Comparison of ENCODE assay signal across 10 cellular contexts in the genomic region with DNA sequence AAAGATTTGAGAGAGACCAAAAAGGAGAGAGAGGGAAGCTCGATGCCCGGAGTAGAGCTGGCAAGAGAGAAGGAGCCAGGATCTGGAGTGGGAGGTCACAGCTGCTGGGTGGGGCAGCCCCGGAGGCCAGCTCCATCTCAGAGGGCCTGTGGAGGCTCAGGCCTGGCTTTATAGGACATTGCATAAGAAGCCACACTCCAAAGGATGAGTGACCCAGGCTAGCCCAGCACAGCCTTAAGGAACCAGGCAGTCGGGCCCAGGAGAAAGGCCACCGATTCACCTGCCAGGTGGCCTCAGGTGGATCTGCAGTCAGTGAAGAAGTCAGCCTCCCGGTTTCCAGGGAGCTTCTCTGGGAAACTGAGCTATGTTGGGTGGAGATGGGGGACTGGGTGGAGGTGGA. TPM values are rescaled to one million over a fixed set of nuclear protein-coding genes. Genes with fewer than 3 reads are reported as not detected.
A peak's percentile ranks its signal among the peaks of the same experiment; 100 is the strongest.
DNase-seq lines count a peak whose midpoint lies in the region; ATAC-seq and TF ChIP-seq lines count a peak whose summit lies in the region.
"Had no signal": no experiment of that assay in that cellular context is flagged by ENCODE, and none has a peak within 500 bp of the region (broad histone marks: within the 10 kb centered on the region; RNA-seq: fewer than 3 reads in every experiment).

No MANE protein-coding gene starts in this region.

- H3K9me2 ChIP-seq in GM23338 (ENCODE audit: insufficient read depth) (no peaks in the 10 kb centered on the region), hepatocyte (replicated peaks; ENCODE audit: insufficient read depth) (no peaks in the 10 kb centered on the region)

- ATAC-seq in GM23338 (no peak; the same call in 2 of the 3 replicates), HG02840 (IDR thresholded peaks at IDR 0.05; ENCODE audit: low FRiP score, unreplicated experiment) (no peak)
- ATAC-seq in stimulated activated effector memory CD8-positive, alpha-beta T cell treated with anti-CD3 and anti-CD28 coated beads, Interleukin-12 subunit alpha, Interleukin-12 subunit beta, amount 100 ng/mL, for 72 hours = no peak

- no peaks in the 10 kb centered on the region for H3K36me3 ChIP-seq in GM23338 (ENCODE audit: insufficient read depth)
- no peaks in the 10 kb centered on the region for H3K36me3 ChIP-seq in breast epithelium
- H3K36me3 ChIP-seq in hepatocyte (replicated peaks; ENCODE audit: insufficient read depth, low read depth) = no peaks in the 10 kb centered on the region

- TF ChIP-seq POLR2A in breast epithelium (IDR thresholded peaks at IDR 0.05) = no peak

- no peak for TF ChIP-seq CTCF in GM23338 (conservative IDR thresholded peaks at IDR 0.05; ENCODE audit: low read depth in 2 of 2)
- TF ChIP-seq CTCF in breast epithelium (IDR thresholded peaks at IDR 0.05) = no peak
- no peak for TF ChIP-seq CTCF in hepatocyte (IDR thresholded peaks at IDR 0.05; ENCODE audit: poor library complexity)

- H3K4me2 ChIP-seq in GM23338 = peak overlapping the region; percentile 70
- H3K4me2 ChIP-seq in hepatocyte = peak overlapping the region; percentile 96

- no peaks in the 10 kb centered on the region for H3K9me3 ChIP-seq in breast epithelium
- no peaks in the 10 kb centered on the region for H3K9me3 ChIP-seq in hepatocyte (ENCODE audit: low read depth)
- H3K9me3 ChIP-seq: mucosa of descending colon had no signal

- H3K4me1 Mint-ChIP-seq in GM23338 = peaks cover 24% of the 10 kb centered on the region
- H3K4me1 Mint-ChIP-seq in stimulated activated effector memory CD8-positive, alpha-beta T cell treated with anti-CD3 and anti-CD28 coated beads, Interleukin-12 subunit alpha, Interleukin-12 subunit beta, amount 100 ng/mL, for 72 hours = peaks cover 7% of the 10 kb centered on the region

- H3K36me3 Mint-ChIP-seq in GM23338 (ENCODE audit: low read depth) = no peaks in the 10 kb centered on the region
- no peaks in the 10 kb centered on the region for H3K36me3 Mint-ChIP-seq in stimulated activated effector memory CD8-positive, alpha-beta T cell treated with anti-CD3 and anti-CD28 coated beads, Interleukin-12 subunit alpha, Interleukin-12 subunit beta, amount 100 ng/mL, for 72 hours

- H3F3A ChIP-seq in GM23338 (replicated peaks; ENCODE audit: low read depth) = no peaks in the 10 kb centered on the region

- intact Hi-C loops in breast epithelium (cut with DNase I; ENCODE audit: low total_unique reads) = no loop called here

- DNase-seq in GM23338 (ENCODE audit: low spot score) = peak; percentile 24
- DNase-seq in breast epithelium (ENCODE audit: low spot score in 2 of 2) = no peak
- no peak for DNase-seq in hepatocyte (ENCODE audit: low spot score)
- DNase-seq in skeletal muscle cell (ENCODE audit: low read depth) = no peak
- DNase-seq in NCI-H2171 treated with DMSO at 0.1 percent for 48 hours (lab: John Stamatoyannopoulos, UW) = no peak
- no peak for DNase-seq in stimulated activated effector memory CD8-positive, alpha-beta T cell treated with anti-CD3 and anti-CD28 coated beads, Interleukin-12 subunit alpha, Interleukin-12 subunit beta, amount 100 ng/mL, for 72 hours (ENCODE audit: low spot score in 2 of 2)
- DNase-seq in amygdala (lab: John Stamatoyannopoulos, UW) = no peak
- DNase-seq: activated T-cell treated with anti-CD3 and anti-CD28 coated beads, Interleukin-2, amount 50 U/mL, for 1 hour had no signal

- H3K4me1 ChIP-seq in GM23338 (ENCODE audit: insufficient read depth) (peaks cover 4% of the 10 kb centered on the region; the same call in 1 of the 2 replicates), breast epithelium (no peaks in the 10 kb centered on the region), hepatocyte (ENCODE audit: insufficient read depth) (peaks cover 29% of the 10 kb centered on the region)

- WGBS in hepatocyte (ENCODE audit: low lambda C conversion rate, missing lambda C conversion rate) = 42% methylated on average over 6 of the region's 6 CpGs

- H3K4me3 ChIP-seq in GM23338 (peak overlapping the region; percentile 82), breast epithelium (peak overlapping the region; percentile 51 to 75 (median 58)), hepatocyte (peak overlapping the region; percentile 87), skeletal muscle cell (ENCODE audit: low read depth, low read length) (peak overlapping the region; percentile 53)
- H3K4me3 ChIP-seq: mucosa of descending colon had no signal

- peak overlapping the region; percentile 74 for H3K4me3 Mint-ChIP-seq in GM23338
- H3K4me3 Mint-ChIP-seq in stimulated activated effector memory CD8-positive, alpha-beta T cell treated with anti-CD3 and anti-CD28 coated beads, Interleukin-12 subunit alpha, Interleukin-12 subunit beta, amount 100 ng/mL, for 72 hours = no peak overlapping the region

- peaks cover 20% of the 10 kb centered on the region for H3K27me3 Mint-ChIP-seq in GM23338 (ENCODE audit: insufficient read depth, low read depth, poor library complexity)

- no peak overlapping the region for H2AFZ ChIP-seq in GM23338
- H2AFZ ChIP-seq in hepatocyte = peak overlapping the region; percentile 93

- H3K27me3 ChIP-seq in GM23338 (ENCODE audit: insufficient read depth) = peaks cover 22% of the 10 kb centered on the region
- no peaks in the 10 kb centered on the region for H3K27me3 ChIP-seq in breast epithelium
- H3K27me3 ChIP-seq in hepatocyte = peaks cover 20% of the 10 kb centered on the region

- H4K20me1 ChIP-seq in GM23338 (replicated peaks; ENCODE audit: insufficient read depth) (no peaks in the 10 kb centered on the region), hepatocyte (ENCODE audit: insufficient read depth, poor library complexity, severe bottlenecking) (no peaks in the 10 kb centered on the region)

- H3K79me2 ChIP-seq in GM23338 (replicated peaks; ENCODE audit: insufficient read depth) = no peaks in the 10 kb centered on the region
- H3K79me2 ChIP-seq in hepatocyte = peaks cover 8% of the 10 kb centered on the region

- H3K27ac Mint-ChIP-seq in GM23338 = no peak overlapping the region
- H3K27ac Mint-ChIP-seq in stimulated activated effector memory CD8-positive, alpha-beta T cell treated with anti-CD3 and anti-CD28 coated beads, Interleukin-12 subunit alpha, Interleukin-12 subunit beta, amount 100 ng/mL, for 72 hours = no peak overlapping the region

- no peak overlapping the region for H3K27ac ChIP-seq in GM23338 (ENCODE audit: low read depth)
- H3K27ac ChIP-seq in breast epithelium = peak overlapping the region; percentile 72 to 92
- peak overlapping the region; percentile 61 for H3K27ac ChIP-seq in hepatocyte

- H3K9me3 Mint-ChIP-seq in GM23338 = no peaks in the 10 kb centered on the region
- H3K9me3 Mint-ChIP-seq in stimulated activated effector memory CD8-positive, alpha-beta T cell treated with anti-CD3 and anti-CD28 coated beads, Interleukin-12 subunit alpha, Interleukin-12 subunit beta, amount 100 ng/mL, for 72 hours = no peaks in the 10 kb centered on the region

TF ChIP-seq in GM23338, 12 proteins besides CTCF, POLR2A, EP300 and RAD21:
- TF ChIP-seq, protein P1, sequence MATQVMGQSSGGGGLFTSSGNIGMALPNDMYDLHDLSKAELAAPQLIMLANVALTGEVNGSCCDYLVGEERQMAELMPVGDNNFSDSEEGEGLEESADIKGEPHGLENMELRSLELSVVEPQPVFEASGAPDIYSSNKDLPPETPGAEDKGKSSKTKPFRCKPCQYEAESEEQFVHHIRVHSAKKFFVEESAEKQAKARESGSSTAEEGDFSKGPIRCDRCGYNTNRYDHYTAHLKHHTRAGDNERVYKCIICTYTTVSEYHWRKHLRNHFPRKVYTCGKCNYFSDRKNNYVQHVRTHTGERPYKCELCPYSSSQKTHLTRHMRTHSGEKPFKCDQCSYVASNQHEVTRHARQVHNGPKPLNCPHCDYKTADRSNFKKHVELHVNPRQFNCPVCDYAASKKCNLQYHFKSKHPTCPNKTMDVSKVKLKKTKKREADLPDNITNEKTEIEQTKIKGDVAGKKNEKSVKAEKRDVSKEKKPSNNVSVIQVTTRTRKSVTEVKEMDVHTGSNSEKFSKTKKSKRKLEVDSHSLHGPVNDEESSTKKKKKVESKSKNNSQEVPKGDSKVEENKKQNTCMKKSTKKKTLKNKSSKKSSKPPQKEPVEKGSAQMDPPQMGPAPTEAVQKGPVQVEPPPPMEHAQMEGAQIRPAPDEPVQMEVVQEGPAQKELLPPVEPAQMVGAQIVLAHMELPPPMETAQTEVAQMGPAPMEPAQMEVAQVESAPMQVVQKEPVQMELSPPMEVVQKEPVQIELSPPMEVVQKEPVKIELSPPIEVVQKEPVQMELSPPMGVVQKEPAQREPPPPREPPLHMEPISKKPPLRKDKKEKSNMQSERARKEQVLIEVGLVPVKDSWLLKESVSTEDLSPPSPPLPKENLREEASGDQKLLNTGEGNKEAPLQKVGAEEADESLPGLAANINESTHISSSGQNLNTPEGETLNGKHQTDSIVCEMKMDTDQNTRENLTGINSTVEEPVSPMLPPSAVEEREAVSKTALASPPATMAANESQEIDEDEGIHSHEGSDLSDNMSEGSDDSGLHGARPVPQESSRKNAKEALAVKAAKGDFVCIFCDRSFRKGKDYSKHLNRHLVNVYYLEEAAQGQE (IDR thresholded peaks at IDR 0.05; ENCODE audit: unreplicated experiment) = no peak
- TF ChIP-seq, protein P2, sequence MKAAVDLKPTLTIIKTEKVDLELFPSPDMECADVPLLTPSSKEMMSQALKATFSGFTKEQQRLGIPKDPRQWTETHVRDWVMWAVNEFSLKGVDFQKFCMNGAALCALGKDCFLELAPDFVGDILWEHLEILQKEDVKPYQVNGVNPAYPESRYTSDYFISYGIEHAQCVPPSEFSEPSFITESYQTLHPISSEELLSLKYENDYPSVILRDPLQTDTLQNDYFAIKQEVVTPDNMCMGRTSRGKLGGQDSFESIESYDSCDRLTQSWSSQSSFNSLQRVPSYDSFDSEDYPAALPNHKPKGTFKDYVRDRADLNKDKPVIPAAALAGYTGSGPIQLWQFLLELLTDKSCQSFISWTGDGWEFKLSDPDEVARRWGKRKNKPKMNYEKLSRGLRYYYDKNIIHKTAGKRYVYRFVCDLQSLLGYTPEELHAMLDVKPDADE (IDR thresholded peaks at IDR 0.05) = no peak
- no peak for TF ChIP-seq ZNF331 (CRISPR knock-in tag; IDR thresholded peaks at IDR 0.05; ENCODE audit: low read depth)
- no peak for TF ChIP-seq JUNB (IDR thresholded peaks at IDR 0.05; ENCODE audit: unreplicated experiment)
- no peak for TF ChIP-seq CREB1 (CRISPR knock-in tag; IDR thresholded peaks at IDR 0.05; ENCODE audit: low read depth)
- TF ChIP-seq NANOG (IDR thresholded peaks at IDR 0.05; ENCODE audit: borderline replicate concordance) = no peak
- TF ChIP-seq POLR2AphosphoS5 (IDR thresholded peaks at IDR 0.05; ENCODE audit: low read depth) = no peak

RNA-seq across cellular contexts. Expression of a gene that starts 0.7 kb away (rescaled TPM):
- total RNA-seq in GM23338 (2014; rRNA removed; shearing (Covaris generic)) = 0.89 and 1.1 TPM in 2 replicates
- polyA plus RNA-seq in GM23338 (2016; fragmentation: Nextera tagmentation; extraction: Ambion mirVana) (11.0 and 14.4 TPM in 2 replicates), hepatocyte (83.3 and 92.9 TPM in 2 replicates)
- total RNA-seq in breast epithelium (10 to 100 TPM in 2 of 3 donors, 1 to 10 TPM in 1; 7.5 to 66.2 (median 13.4) TPM), hepatocyte (11.4 and 14.8 TPM in 2 replicates)

RNA-seq across cellular contexts. Expression of a gene that starts 54.8 kb away (rescaled TPM):
- total RNA-seq in GM23338 (2014; rRNA removed; shearing (Covaris generic)) = 21.1 and 21.2 TPM in 2 replicates
- polyA plus RNA-seq in GM23338 (2016; fragmentation: Nextera tagmentation; extraction: Ambion mirVana) (21.1 and 21.5 TPM in 2 replicates), hepatocyte (29.6 and 33.7 TPM in 2 replicates)
- total RNA-seq in breast epithelium (10 to 100 TPM; 13.3 to 29.7 (median 18.7) TPM), hepatocyte (17.1 and 22.1 TPM in 2 replicates)
